In the genomic region with DNA sequence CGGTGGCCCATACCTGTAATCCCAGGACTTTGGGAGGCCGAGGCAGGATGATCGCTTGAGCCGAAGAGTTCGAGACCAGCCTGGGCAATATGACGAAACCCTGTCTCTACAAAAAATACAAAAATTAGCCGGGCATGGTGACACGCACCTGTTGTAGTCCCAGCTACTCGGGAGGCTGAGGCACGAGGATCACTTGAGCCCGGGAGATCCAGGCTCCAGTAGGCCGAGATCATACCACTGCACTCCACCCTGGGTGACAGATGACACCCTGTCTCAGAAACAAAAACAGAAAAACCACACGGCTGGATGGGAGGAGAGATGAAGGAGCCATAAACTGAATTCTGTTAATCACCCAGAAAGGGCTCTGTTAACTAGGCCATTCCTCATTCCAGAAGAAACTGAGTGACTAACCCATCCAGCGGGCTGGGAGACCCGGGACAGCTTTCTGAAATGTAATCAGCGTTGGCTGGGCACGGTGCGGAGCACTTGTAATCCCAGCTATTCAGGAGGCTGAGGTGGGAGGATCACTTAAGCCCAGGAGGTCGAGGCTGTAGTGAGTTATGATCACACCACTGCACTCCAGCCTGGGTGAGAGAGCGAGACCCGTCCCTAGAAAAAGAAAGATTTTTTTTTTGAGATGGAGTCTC, we compare ENCODE assay signal across 8 cellular contexts. TPM values are rescaled to one million over a fixed set of nuclear protein-coding genes. Genes with fewer than 3 reads are reported as not detected.
A peak's percentile ranks its signal among the peaks of the same experiment; 100 is the strongest.
DNase-seq lines count a peak whose midpoint lies in the region; ATAC-seq and TF ChIP-seq lines count a peak whose summit lies in the region.

No MANE protein-coding gene starts in this region.

- H2AFZ ChIP-seq in fibroblast of lung (ENCODE audit: low read length), result peak overlapping the region; percentile 94

- H3K9ac ChIP-seq in fibroblast of lung (ENCODE audit: insufficient read depth, low read length), result no peak overlapping the region

- TF ChIP-seq CTCF in GM06990 (IDR thresholded peaks at IDR 0.05; ENCODE audit: insufficient read depth, low read length, poor library complexity, severe bottlenecking) (no peak), fibroblast of lung (conservative IDR thresholded peaks at IDR 0.05 in 1 of 2, IDR thresholded peaks at IDR 0.05 in 1 of 2; ENCODE audit: low read depth in 1 of 2, low read length in 2 of 2) (no peak), retinal pigment epithelial cell (conservative IDR thresholded peaks at IDR 0.05; ENCODE audit: low read depth, low read length) (no peak), omental fat pad (IDR thresholded peaks at IDR 0.05) (no peak)

- no peaks in the 10 kb centered on the region for H4K20me1 ChIP-seq in fibroblast of lung (ENCODE audit: control insufficient read depth, extremely low read depth, insufficient read depth, low read length)

- peaks cover 9% of the 10 kb centered on the region for H3K4me1 ChIP-seq in SJSA1 (replicated peaks)
- peaks cover 2% of the 10 kb centered on the region for H3K4me1 ChIP-seq in fibroblast of lung (ENCODE audit: control insufficient read depth, extremely low read depth, insufficient read depth, low read length)

- no peaks in the 10 kb centered on the region for H3K36me3 ChIP-seq in GM06990 (ENCODE audit: control insufficient read depth, insufficient read depth, low read length)
- peaks cover 16% of the 10 kb centered on the region for H3K36me3 ChIP-seq in SJSA1
- H3K36me3 ChIP-seq in fibroblast of lung (ENCODE audit: control insufficient read depth, insufficient read depth, low read length), result no peaks in the 10 kb centered on the region

- H3K79me2 ChIP-seq in fibroblast of lung (ENCODE audit: control insufficient read depth, insufficient read depth, low read length), result no peaks in the 10 kb centered on the region

- H3K4me2 ChIP-seq in fibroblast of lung (ENCODE audit: extremely low read depth, insufficient read depth, low read length), result peak overlapping the region; percentile 97

- H3K27ac ChIP-seq in SJSA1 (no peak overlapping the region), fibroblast of lung (ENCODE audit: insufficient read depth, low read length) (no peak overlapping the region)

- H3K27me3 ChIP-seq in GM06990 (replicated peaks; ENCODE audit: control insufficient read depth, insufficient read depth, low read length), result no peaks in the 10 kb centered on the region
- H3K27me3 ChIP-seq in SJSA1 (replicated peaks), result no peaks in the 10 kb centered on the region
- no peaks in the 10 kb centered on the region for H3K27me3 ChIP-seq in fibroblast of lung (ENCODE audit: control insufficient read depth, insufficient read depth, low read length)

- ATAC-seq in omental fat pad (ENCODE audit: low FRiP score), result no peak

- no peaks in the 10 kb centered on the region for H3K9me3 ChIP-seq in SJSA1 (replicated peaks)
- no peaks in the 10 kb centered on the region for H3K9me3 ChIP-seq in fibroblast of lung (ENCODE audit: control insufficient read depth, insufficient read depth, low read depth, low read length)

- DNase-seq in GM06990 (ENCODE audit: extremely low read depth, insufficient read length) (no peak), SJSA1 (ENCODE audit: low read depth in 1 of 2, low spot score in 2 of 2) (no peak), fibroblast of lung (ENCODE audit: low read depth in 2 of 2) (peak in 1 of 2 donors; percentile 12), retinal pigment epithelial cell (ENCODE audit: low read depth) (no peak), OCI-M2 (lab: John Stamatoyannopoulos, UW; ENCODE audit: unreplicated experiment) (no peak), omental fat pad (ENCODE audit: low spot score) (no peak), pons (ENCODE audit: low spot score) (no peak), NCI-H1092 (lab: John Stamatoyannopoulos, UW) (no peak)

- H3K4me3 ChIP-seq in GM06990 (replicated peaks; ENCODE audit: low read depth, low read length), result peak overlapping the region; percentile 83
- peak overlapping the region; percentile 92 for H3K4me3 ChIP-seq in SJSA1
- H3K4me3 ChIP-seq in fibroblast of lung (replicated peaks in 1 of 4; ENCODE audit: control extremely low read depth in 1 of 4, insufficient read depth in 1 of 4, low read depth in 3 of 4, low read length in 4 of 4), result peak overlapping the region; percentile 39 to 82 (median 60)
- peak overlapping the region; percentile 69 for H3K4me3 ChIP-seq in retinal pigment epithelial cell (ENCODE audit: low read length)

RNA-seq across cellular contexts. Expression of gene NT5C3B, which starts 0.6 kb away (rescaled TPM):
- 54.7 and 84.9 TPM in 2 replicates for total RNA-seq in SJSA1 (2014; rRNA removed; shearing (Covaris generic))
- 61.9 and 88.1 TPM in 2 replicates for total RNA-seq in fibroblast of lung
- polyA plus RNA-seq in fibroblast of lung, result 83.5 and 101 TPM in 2 replicates
- 58.5 and 81.4 TPM in 2 replicates for polyA plus RNA-seq in fibroblast of lung (2012)
- 22.6 and 33.2 TPM in 2 replicates for polyA minus RNA-seq in fibroblast of lung (ENCODE audit: low replicate concordance)
- 10 to 100 TPM; 35.5 to 65.9 (median 42.5) TPM for total RNA-seq in omental fat pad

RNA-seq across cellular contexts. Expression of gene KLHL10, which starts 1.0 kb away (rescaled TPM):
- not detected in 2 replicates for total RNA-seq in SJSA1 (2014; rRNA removed; shearing (Covaris generic))
- total RNA-seq in fibroblast of lung (0.26 and 0.33 TPM in 2 replicates), omental fat pad (under 1 TPM in 3 of 4 donors, not detected in 1; 0.44 to 0.72 (median 0.63) TPM)
- 0.20 and 0.33 TPM in 2 replicates for polyA plus RNA-seq in fibroblast of lung
- not detected in 2 replicates for polyA plus RNA-seq in fibroblast of lung (2012)
- polyA minus RNA-seq in fibroblast of lung (ENCODE audit: low replicate concordance), result 0.67 TPM in 1 of 2 replicates, not detected in the other

RNA-seq across cellular contexts. Expression of gene FKBP10, which starts 23.9 kb away (rescaled TPM):
- total RNA-seq in SJSA1 (2014; rRNA removed; shearing (Covaris generic)), result 81.4 and 90.2 TPM in 2 replicates
- total RNA-seq in fibroblast of lung (182 and 211 TPM in 2 replicates), omental fat pad (10 to 100 TPM; 30.5 to 53.1 (median 42.3) TPM)
- 242 and 262 TPM in 2 replicates for polyA plus RNA-seq in fibroblast of lung
- 225 and 257 TPM in 2 replicates for polyA plus RNA-seq in fibroblast of lung (2012)
- 224 and 295 TPM in 2 replicates for polyA minus RNA-seq in fibroblast of lung (ENCODE audit: low replicate concordance)

RNA-seq across cellular contexts. Expression of gene P3H4, which starts 24.9 kb away (rescaled TPM):
- 40.9 and 45.4 TPM in 2 replicates for total RNA-seq in SJSA1 (2014; rRNA removed; shearing (Covaris generic))
- total RNA-seq in fibroblast of lung, result 36.8 and 42.1 TPM in 2 replicates
- 29.1 and 37.0 TPM in 2 replicates for polyA plus RNA-seq in fibroblast of lung
- polyA plus RNA-seq in fibroblast of lung (2012), result 30.8 and 43.3 TPM in 2 replicates
- polyA minus RNA-seq in fibroblast of lung (ENCODE audit: low replicate concordance), result 23.6 and 31.5 TPM in 2 replicates
- 10 to 100 TPM in 2 of 4 donors, 1 to 10 TPM in 2; 6.6 to 15.6 (median 10.0) TPM for total RNA-seq in omental fat pad

RNA-seq across cellular contexts. Expression of gene KLHL11, which starts 28.6 kb away (rescaled TPM):
- total RNA-seq in SJSA1 (2014; rRNA removed; shearing (Covaris generic)), result 27.4 and 31.2 TPM in 2 replicates
- 24.4 and 28.2 TPM in 2 replicates for total RNA-seq in fibroblast of lung
- polyA plus RNA-seq in fibroblast of lung, result 8.1 and 8.7 TPM in 2 replicates
- polyA plus RNA-seq in fibroblast of lung (2012), result 1.8 and 2.3 TPM in 2 replicates
- 6.4 and 12.2 TPM in 2 replicates for polyA minus RNA-seq in fibroblast of lung (ENCODE audit: low replicate concordance)
- 10 to 100 TPM; 16.2 to 18.8 (median 18.0) TPM for total RNA-seq in omental fat pad
